In the genomic region with DNA sequence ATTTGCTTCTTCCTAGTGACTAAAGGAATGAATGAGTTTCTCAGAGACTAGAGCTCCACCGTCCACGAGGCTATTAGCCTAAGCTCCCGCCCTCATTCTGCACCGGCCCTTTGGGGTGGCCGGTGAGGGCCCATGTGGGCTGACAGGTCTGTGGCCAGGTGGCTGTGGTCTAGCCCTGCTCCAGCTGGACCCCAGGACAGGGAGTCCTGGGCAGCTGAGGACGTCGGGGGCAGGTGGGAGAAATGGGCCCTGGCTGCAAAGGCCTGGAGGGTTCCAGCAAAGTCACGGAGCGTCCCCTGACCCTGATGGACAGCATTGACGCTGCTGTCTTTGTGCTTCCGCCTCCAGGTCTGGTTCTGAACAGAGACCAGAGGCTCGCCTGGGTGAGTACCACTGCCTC, we compare ENCODE assay signal across 1 cellular context.
TF ChIP-seq lines count a peak whose summit lies in the region.

No MANE protein-coding gene starts in this region.

TF ChIP-seq in GM12878, 131 proteins besides CTCF, POLR2A, EP300 and RAD21:
- TF ChIP-seq RELA (IDR thresholded peaks at IDR 0.05; ENCODE audit: borderline replicate concordance, partially characterized antibody) = no peak
- no peak for TF ChIP-seq TCF7 (IDR thresholded peaks at IDR 0.05; ENCODE audit: borderline replicate concordance)
- TF ChIP-seq ZNF622 (IDR thresholded peaks at IDR 0.05) = no peak
- TF ChIP-seq, protein P1, sequence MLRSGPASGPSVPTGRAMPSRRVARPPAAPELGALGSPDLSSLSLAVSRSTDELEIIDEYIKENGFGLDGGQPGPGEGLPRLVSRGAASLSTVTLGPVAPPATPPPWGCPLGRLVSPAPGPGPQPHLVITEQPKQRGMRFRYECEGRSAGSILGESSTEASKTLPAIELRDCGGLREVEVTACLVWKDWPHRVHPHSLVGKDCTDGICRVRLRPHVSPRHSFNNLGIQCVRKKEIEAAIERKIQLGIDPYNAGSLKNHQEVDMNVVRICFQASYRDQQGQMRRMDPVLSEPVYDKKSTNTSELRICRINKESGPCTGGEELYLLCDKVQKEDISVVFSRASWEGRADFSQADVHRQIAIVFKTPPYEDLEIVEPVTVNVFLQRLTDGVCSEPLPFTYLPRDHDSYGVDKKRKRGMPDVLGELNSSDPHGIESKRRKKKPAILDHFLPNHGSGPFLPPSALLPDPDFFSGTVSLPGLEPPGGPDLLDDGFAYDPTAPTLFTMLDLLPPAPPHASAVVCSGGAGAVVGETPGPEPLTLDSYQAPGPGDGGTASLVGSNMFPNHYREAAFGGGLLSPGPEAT (IDR thresholded peaks at IDR 0.05; ENCODE audit: low read depth) = no peak
- TF ChIP-seq ZNF207 (IDR thresholded peaks at IDR 0.05; ENCODE audit: borderline replicate concordance) = no peak
- no peak for TF ChIP-seq RB1 (IDR thresholded peaks at IDR 0.05; ENCODE audit: borderline replicate concordance)
- no peak for TF ChIP-seq TCF12 (IDR thresholded peaks at IDR 0.05; ENCODE audit: low read depth, low read length)
- TF ChIP-seq SMC3 (IDR thresholded peaks at IDR 0.05; ENCODE audit: borderline replicate concordance, low read length) = no peak
- TF ChIP-seq, protein P2, sequence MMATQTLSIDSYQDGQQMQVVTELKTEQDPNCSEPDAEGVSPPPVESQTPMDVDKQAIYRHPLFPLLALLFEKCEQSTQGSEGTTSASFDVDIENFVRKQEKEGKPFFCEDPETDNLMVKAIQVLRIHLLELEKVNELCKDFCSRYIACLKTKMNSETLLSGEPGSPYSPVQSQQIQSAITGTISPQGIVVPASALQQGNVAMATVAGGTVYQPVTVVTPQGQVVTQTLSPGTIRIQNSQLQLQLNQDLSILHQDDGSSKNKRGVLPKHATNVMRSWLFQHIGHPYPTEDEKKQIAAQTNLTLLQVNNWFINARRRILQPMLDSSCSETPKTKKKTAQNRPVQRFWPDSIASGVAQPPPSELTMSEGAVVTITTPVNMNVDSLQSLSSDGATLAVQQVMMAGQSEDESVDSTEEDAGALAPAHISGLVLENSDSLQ (IDR thresholded peaks at IDR 0.05) = no peak
- no peak for TF ChIP-seq TBL1XR1 (IDR thresholded peaks at IDR 0.05; ENCODE audit: low read depth, low read length)
- no peak for TF ChIP-seq HDGF (IDR thresholded peaks at IDR 0.05)
- TF ChIP-seq BRCA1 (IDR thresholded peaks at IDR 0.05; ENCODE audit: low read depth, low read length) = no peak
- no peak for TF ChIP-seq SIN3A (IDR thresholded peaks at IDR 0.05; ENCODE audit: low read depth, low read length)
- TF ChIP-seq MTA3 (IDR thresholded peaks at IDR 0.05; ENCODE audit: borderline replicate concordance, low read length) = no peak
- no peak for TF ChIP-seq KAT2A (conservative IDR thresholded peaks at IDR 0.05; ENCODE audit: control insufficient read depth, low read depth, low read length)
- no peak for TF ChIP-seq IRF4 (IDR thresholded peaks at IDR 0.05; ENCODE audit: low read depth, low read length)
- TF ChIP-seq, protein P3, sequence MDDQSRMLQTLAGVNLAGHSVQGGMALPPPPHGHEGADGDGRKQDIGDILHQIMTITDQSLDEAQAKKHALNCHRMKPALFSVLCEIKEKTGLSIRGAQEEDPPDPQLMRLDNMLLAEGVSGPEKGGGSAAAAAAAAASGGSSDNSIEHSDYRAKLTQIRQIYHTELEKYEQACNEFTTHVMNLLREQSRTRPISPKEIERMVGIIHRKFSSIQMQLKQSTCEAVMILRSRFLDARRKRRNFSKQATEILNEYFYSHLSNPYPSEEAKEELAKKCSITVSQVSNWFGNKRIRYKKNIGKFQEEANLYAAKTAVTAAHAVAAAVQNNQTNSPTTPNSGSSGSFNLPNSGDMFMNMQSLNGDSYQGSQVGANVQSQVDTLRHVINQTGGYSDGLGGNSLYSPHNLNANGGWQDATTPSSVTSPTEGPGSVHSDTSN (IDR thresholded peaks at IDR 0.05; ENCODE audit: insufficient replicate concordance, low read depth, low read length) = no peak
- no peak for TF ChIP-seq POLR2AphosphoS2 (IDR thresholded peaks at IDR 0.05; ENCODE audit: low read depth, low read length)
- TF ChIP-seq MEF2A (IDR thresholded peaks at IDR 0.05; ENCODE audit: insufficient read depth, low read depth, low read length) = no peak
TF ChIP-seq in GM12878: peak in this region for 0.
